Comparison of ENCODE assay signal across 8 cellular contexts in the genomic region with DNA sequence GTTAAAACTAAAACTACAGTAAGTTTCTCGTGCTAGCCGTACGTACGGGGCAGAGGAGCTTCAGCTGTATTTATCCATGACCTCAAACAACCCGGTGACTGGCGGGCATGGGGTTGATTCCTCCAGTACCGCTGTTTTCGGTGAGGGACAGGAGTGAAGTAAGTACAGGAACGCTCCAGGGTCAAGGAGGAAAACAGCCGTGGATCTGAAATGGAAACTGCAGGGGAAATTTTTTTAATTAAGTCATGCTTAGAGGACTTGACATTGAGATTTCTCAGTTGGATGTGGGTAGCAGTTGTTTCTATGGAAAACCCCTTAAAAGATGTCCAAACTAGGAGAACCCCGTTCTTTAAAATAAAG. TPM values are rescaled to one million over a fixed set of nuclear protein-coding genes. Genes with fewer than 3 reads are reported as not detected.
A peak's percentile ranks its signal among the peaks of the same experiment; 100 is the strongest.
DNase-seq lines count a peak whose midpoint lies in the region; ATAC-seq and TF ChIP-seq lines count a peak whose summit lies in the region.

No MANE protein-coding gene starts in this region.

- H3K4me1 ChIP-seq in mesendoderm (ENCODE audit: control insufficient read depth, low read depth, low read length) (peaks cover 5% of the 10 kb centered on the region), vagina (peaks cover 67% of the 10 kb centered on the region)

- H4K5ac ChIP-seq in mesendoderm (ENCODE audit: low read length), result no peak overlapping the region

- peaks cover 2% of the 10 kb centered on the region for H3K79me1 ChIP-seq in mesendoderm (ENCODE audit: low read length)

- H3K23ac ChIP-seq in mesendoderm (ENCODE audit: low read length), result no peak overlapping the region

- no peak overlapping the region for H3K18ac ChIP-seq in mesendoderm (ENCODE audit: low read length)

- peak overlapping the region; percentile 28 for H3K4me2 ChIP-seq in mesendoderm (ENCODE audit: low read length)

- H3K9ac ChIP-seq in mesendoderm (ENCODE audit: low read length), result peak overlapping the region; percentile 75

- TF ChIP-seq CTCF in cardiac fibroblast (IDR thresholded peaks at IDR 0.05; ENCODE audit: low read depth, low read length) (no peak), vagina (IDR thresholded peaks at IDR 0.05) (no peak)

- H3K4ac ChIP-seq in mesendoderm (ENCODE audit: low read depth, low read length), result no peak overlapping the region

- no peak overlapping the region for H2AK5ac ChIP-seq in mesendoderm (ENCODE audit: low read length)

- H3K27ac ChIP-seq in mesendoderm (ENCODE audit: low read depth, low read length) (no peak overlapping the region), vagina (peak overlapping the region; percentile 83)

- peak; percentile 25 for DNase-seq in EL
- peak; percentile 43 for DNase-seq in M059J (ENCODE audit: low read depth)
- peak; percentile 30 to 45 for DNase-seq in cardiac fibroblast (ENCODE audit: low read depth in 2 of 2)
- no peak for DNase-seq in mesendoderm
- no peak for DNase-seq in vagina (ENCODE audit: extremely low spot score in 2 of 2)
- no peak for DNase-seq in SW 1271 (lab: John Stamatoyannopoulos, UW)

- H3K56ac ChIP-seq in mesendoderm (ENCODE audit: low read length), result peak overlapping the region; percentile 85

- peaks cover 49% of the 10 kb centered on the region for H3K79me2 ChIP-seq in mesendoderm (ENCODE audit: control insufficient read depth, insufficient read depth, low read length)

- no peak overlapping the region for H2BK120ac ChIP-seq in mesendoderm (ENCODE audit: low read depth, low read length)

- no peak overlapping the region for H2BK5ac ChIP-seq in mesendoderm (ENCODE audit: low read length)

- H3K27me3 ChIP-seq in mesendoderm (ENCODE audit: insufficient read depth, low read length, poor library complexity) (no peaks in the 10 kb centered on the region), vagina (no peaks in the 10 kb centered on the region)

- no CpG with 5 or more reads among the region's 11 CpGs for WGBS in mesendoderm (ENCODE audit: extremely low coverage, insufficient coverage, low lambda C conversion rate)

- intact Hi-C loops in vagina (cut with DNase I), result no loop called here

- H3K9me3 ChIP-seq in vagina, result no peaks in the 10 kb centered on the region

- H2BK15ac ChIP-seq in mesendoderm (replicated peaks; ENCODE audit: low read depth), result no peak overlapping the region

- no peak overlapping the region for H4K8ac ChIP-seq in mesendoderm (ENCODE audit: low read depth, low read length)

- H3K36me3 ChIP-seq in mesendoderm (ENCODE audit: control insufficient read depth, insufficient read depth, low read length), result no peaks in the 10 kb centered on the region
- no peaks in the 10 kb centered on the region for H3K36me3 ChIP-seq in vagina

- H3K4me3 ChIP-seq in cardiac fibroblast (replicated peaks in 1 of 2; ENCODE audit: low read depth in 2 of 2, low read length in 2 of 2) (peak overlapping the region; percentile 71 to 73), mesendoderm (ENCODE audit: low read length) (peak overlapping the region; percentile 58), vagina (peak overlapping the region; percentile 82 to 92)

- no peak for ATAC-seq in HG02642 (IDR thresholded peaks at IDR 0.05; ENCODE audit: poor library complexity, unreplicated experiment)
- no peak for ATAC-seq in GM18867 (IDR thresholded peaks at IDR 0.05; ENCODE audit: unreplicated experiment)

- no peak for TF ChIP-seq POLR2A in vagina (IDR thresholded peaks at IDR 0.05)

RNA-seq across cellular contexts. Expression of a gene that starts 1.2 kb away (rescaled TPM):
- 75.0 and 96.1 TPM in 2 replicates for total RNA-seq in M059J (2014; rRNA removed; shearing (Covaris generic))
- 25.0 TPM for polyA plus RNA-seq in mesendoderm (2013, experiment 1 of 2)
- 24.3 TPM for polyA plus RNA-seq in mesendoderm (2013, experiment 2 of 2)
- total RNA-seq in vagina, result 35.8 TPM

Comparison
In these comparisons a context has a peak if more than half of its experiments do, and no peak if none do; other contexts are left out.
1. DNase-seq: peak in EL (single experiment), M059J (single experiment) and cardiac fibroblast (2 of 2); none in mesendoderm (single experiment), vagina (0 of 2) and SW 1271 (0 of 2).
2. Peak in every context shown above with its lines, with median percentiles within 50 percentile points of each other: H3K4me3 ChIP-seq.